Comparison of ENCODE assay signal across 1 cellular context in genomic region chr19:42081584-42082258, GRCh38.
TF ChIP-seq lines count a peak whose summit lies in the region.

No MANE protein-coding gene starts in this region.

TF ChIP-seq in WTC11, 78 proteins besides CTCF, POLR2A, EP300 and RAD21 (continued from another document):
- TF ChIP-seq MYBL2 (CRISPR knock-in tag; IDR thresholded peaks at IDR 0.05) (no peak), ZMAT4 (CRISPR knock-in tag; IDR thresholded peaks at IDR 0.05) (no peak), ZNF317 (CRISPR knock-in tag; IDR thresholded peaks at IDR 0.05; ENCODE audit: borderline replicate concordance, low read depth) (no peak), TCF7 (CRISPR knock-in tag; IDR thresholded peaks at IDR 0.05; ENCODE audit: low read depth) (no peak), ZNF396 (CRISPR knock-in tag; IDR thresholded peaks at IDR 0.05; ENCODE audit: borderline replicate concordance) (no peak), PRRX2 (CRISPR knock-in tag; IDR thresholded peaks at IDR 0.05) (no peak), ZNF416 (CRISPR knock-in tag; IDR thresholded peaks at IDR 0.05) (no peak), FOXP1 (CRISPR knock-in tag; IDR thresholded peaks at IDR 0.05; ENCODE audit: borderline replicate concordance) (no peak)
- TF ChIP-seq, protein P1, sequence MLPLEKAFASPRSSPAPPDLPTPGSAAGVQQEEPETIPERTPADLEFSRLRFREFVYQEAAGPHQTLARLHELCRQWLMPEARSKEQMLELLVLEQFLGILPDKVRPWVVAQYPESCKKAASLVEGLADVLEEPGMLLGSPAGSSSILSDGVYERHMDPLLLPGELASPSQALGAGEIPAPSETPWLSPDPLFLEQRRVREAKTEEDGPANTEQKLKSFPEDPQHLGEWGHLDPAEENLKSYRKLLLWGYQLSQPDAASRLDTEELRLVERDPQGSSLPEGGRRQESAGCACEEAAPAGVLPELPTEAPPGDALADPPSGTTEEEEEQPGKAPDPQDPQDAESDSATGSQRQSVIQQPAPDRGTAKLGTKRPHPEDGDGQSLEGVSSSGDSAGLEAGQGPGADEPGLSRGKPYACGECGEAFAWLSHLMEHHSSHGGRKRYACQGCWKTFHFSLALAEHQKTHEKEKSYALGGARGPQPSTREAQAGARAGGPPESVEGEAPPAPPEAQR (CRISPR knock-in tag; IDR thresholded peaks at IDR 0.05): no peak
TF ChIP-seq in WTC11: peak in this region for 0.
